ENCODE assay signal across 28 cellular contexts in genomic region chr1:18649713-18650370, GRCh38. TPM values are rescaled to one million over a fixed set of nuclear protein-coding genes. Genes with fewer than 3 reads are reported as not detected.
DNase-seq lines count a peak whose midpoint lies in the region; ATAC-seq, FAIRE-seq and TF ChIP-seq lines count a peak whose summit lies in the region.
"Had no signal": no experiment of that assay in that cellular context is flagged by ENCODE, and none has a peak within 500 bp of the region (broad histone marks: within the 10 kb centered on the region; RNA-seq: fewer than 3 reads in every experiment).

No MANE protein-coding gene starts in this region.

- H3K36me3 ChIP-seq in SK-N-MC (ENCODE audit: insufficient read depth, low read length) (peaks cover 19% of the 10 kb centered on the region; the same call in 1 of the 2 replicates), thymus (ENCODE audit: control insufficient read depth, insufficient read depth) (no peaks in the 10 kb centered on the region), HepG2 (replicated peaks in 1 of 2; ENCODE audit: control insufficient read depth in 1 of 2, insufficient read depth in 2 of 2, low read length in 2 of 2) (no peaks in the 10 kb centered on the region), BE2C (no peaks in the 10 kb centered on the region)
- H3K36me3 ChIP-seq: left ventricle myocardium inferior, pancreas, thoracic aorta had no signal

- TF ChIP-seq EP300 in HepG2 (IDR thresholded peaks at IDR 0.05; ENCODE audit: low read depth in 2 of 2, low read length in 2 of 2): no peak
- no peak for TF ChIP-seq EP300 in HepG2 (CRISPR knock-in tag; IDR thresholded peaks at IDR 0.05; ENCODE audit: borderline replicate concordance)

- no peak for FAIRE-seq in HepG2 (lab: Jason Lieb, UNC)
- FAIRE-seq: pancreas had no signal

- H3K79me2 ChIP-seq in HepG2 (ENCODE audit: insufficient read depth, low read length): no peaks in the 10 kb centered on the region

- peak overlapping the region; percentile 7; the same call in 1 of the 2 replicates for H3K27ac ChIP-seq in SK-N-MC
- H3K27ac ChIP-seq in thymus (ENCODE audit: low read depth): peak overlapping the region; percentile 9
- no peak overlapping the region for H3K27ac ChIP-seq in HepG2 (ENCODE audit: extremely low read length, insufficient read depth, low read length)
- H3K27ac ChIP-seq: left ventricle myocardium inferior, pancreas, RWPE1, thoracic aorta had no signal

- H2AFZ ChIP-seq in HepG2 (ENCODE audit: low read length): no peak overlapping the region

- TF ChIP-seq POLR2A in HepG2 (IDR thresholded peaks at IDR 0.05; ENCODE audit: insufficient read depth in 1 of 2, low read depth in 2 of 2, low read length in 2 of 2): no peak

- no peak for TF ChIP-seq RAD21 in HepG2 (CRISPR knock-in tag; IDR thresholded peaks at IDR 0.05)

- POLR2A ChIA-PET in HepG2 (lab: Yijun Ruan, JAX): no interaction called here

- TF ChIP-seq CTCF in HepG2 (CRISPR knock-in tag; IDR thresholded peaks at IDR 0.05) (no peak), BE2C (IDR thresholded peaks at IDR 0.05; ENCODE audit: low read depth, low read length) (no peak)

- H3K9me3 ChIP-seq in SK-N-MC (ENCODE audit: low read depth, low read length): no peaks in the 10 kb centered on the region
- no peaks in the 10 kb centered on the region for H3K9me3 ChIP-seq in thymus (ENCODE audit: control insufficient read depth)
- no peaks in the 10 kb centered on the region for H3K9me3 ChIP-seq in HepG2 (ENCODE audit: low read length)
- no peaks in the 10 kb centered on the region for H3K9me3 ChIP-seq in BE2C
- H3K9me3 ChIP-seq: left ventricle myocardium inferior, pancreas, thoracic aorta had no signal

- CTCF ChIA-PET in HepG2 (lab: Yijun Ruan, JAX; ENCODE audit: low intra/inter-chr PET ratio, low total read pairs): no interaction called here

- peak overlapping the region; percentile 31 for H3K4me3 ChIP-seq in SK-N-MC
- no peak overlapping the region for H3K4me3 ChIP-seq in thymus (ENCODE audit: low read length)
- no peak overlapping the region for H3K4me3 ChIP-seq in HepG2 (replicated peaks in 1 of 3; ENCODE audit: insufficient read depth in 1 of 3, low read depth in 2 of 3, low read length in 3 of 3)
- H3K4me3 ChIP-seq in BE2C (ENCODE audit: low read depth, low read length): no peak overlapping the region
- H3K4me3 ChIP-seq: left ventricle myocardium inferior, pancreas, thoracic aorta had no signal

- WGBS in thymus: 61% methylated on average over 5 of the region's 5 CpGs
- WGBS in HepG2 (ENCODE audit: low lambda C conversion rate): 13% methylated on average over 4 of the region's 5 CpGs

- in situ Hi-C loops in HepG2 (cut with HindIII; ENCODE audit: extremely low pct_ligation_motif_present, low pct_unique_long_range_greater_than_20kb): no loop called here

- H3K4me2 ChIP-seq in HepG2 (ENCODE audit: low read depth, low read length): no peak overlapping the region

- peaks cover 77% of the 10 kb centered on the region for H3K4me1 ChIP-seq in thymus (ENCODE audit: control insufficient read depth, insufficient read depth, low read length)
- peaks cover 21% of the 10 kb centered on the region for H3K4me1 ChIP-seq in HepG2 (ENCODE audit: insufficient read depth, low read length)
- no peaks in the 10 kb centered on the region for H3K4me1 ChIP-seq in BE2C

- H3K9ac ChIP-seq in SK-N-MC (ENCODE audit: insufficient read length) (no peak overlapping the region), HepG2 (ENCODE audit: insufficient read depth, low read depth, low read length) (no peak overlapping the region)

- peak; percentile 69 for DNase-seq in H4 (ENCODE audit: low spot score)
- no peak for DNase-seq in SK-N-MC (ENCODE audit: low read depth, low spot score)
- peak; percentile 14 for DNase-seq in foreskin melanocyte
- DNase-seq in HepG2 (ENCODE audit: low spot score): no peak
- no peak for DNase-seq in BE2C
- DNase-seq: activated B cell treated with CpG ODN at 0.5 μM for 24 hours; activated CD4-positive, alpha-beta memory T cell treated with anti-CD3 and anti-CD28 coated beads, Interleukin-2, amount 10 ng/mL, durations not matched to agents 7 days and 5 days; activated naive CD8-positive, alpha-beta T cell treated with anti-CD3 and anti-CD28 coated beads for 36 hours; CD8-positive, alpha-beta memory T cell; cerebellar nuclear complex; DMS153; effector CD4-positive, alpha-beta T cell; H7; left ventricle myocardium inferior; naive thymus-derived CD8-positive, alpha-beta T cell; NCI-H1048; NCI-H187; pancreas; right cardiac atrium; stimulated activated naive CD4-positive, alpha-beta T cell treated with Interleukin-2 at 50 U/mL for 16 hours; T-helper 9 cell had no signal

- H4K20me1 ChIP-seq in HepG2 (ENCODE audit: insufficient read depth, low read length): peaks cover 10% of the 10 kb centered on the region; the same call in 1 of the 2 replicates

- ATAC-seq in HepG2 (no peak), HG03342 (IDR thresholded peaks at IDR 0.05; ENCODE audit: unreplicated experiment) (no peak)
- ATAC-seq: naive thymus-derived CD8-positive, alpha-beta T cell; pancreas; right cardiac atrium had no signal

- intact Hi-C loops in HepG2 (cut with micrococcal nuclease; ENCODE audit: unreplicated experiment): no loop called here

- no peaks in the 10 kb centered on the region for H3K27me3 ChIP-seq in thymus (ENCODE audit: control insufficient read depth, insufficient read depth)
- peaks cover 9 to 86% of the 10 kb centered on the region in 2 experiments for H3K27me3 ChIP-seq in HepG2 (ENCODE audit: control insufficient read depth in 1 of 2, insufficient read depth in 2 of 2, low read length in 2 of 2)
- peaks cover 22% of the 10 kb centered on the region for H3K27me3 ChIP-seq in BE2C

- BruUV-seq in HepG2 (replicated peaks; lab: Mats Ljungman, UMichigan): no TSS peak

TF ChIP-seq in HepG2, 621 proteins besides CTCF, POLR2A, EP300 and RAD21 (continues in another document):
- TF ChIP-seq RFXANK (CRISPR knock-in tag; IDR thresholded peaks at IDR 0.05) (no peak), ZNF761 (CRISPR knock-in tag; conservative IDR thresholded peaks at IDR 0.05) (no peak), ZNF280D (CRISPR knock-in tag; IDR thresholded peaks at IDR 0.05) (no peak), BRCA1 (CRISPR knock-in tag; IDR thresholded peaks at IDR 0.05) (no peak)
- TF ChIP-seq, protein P1, sequence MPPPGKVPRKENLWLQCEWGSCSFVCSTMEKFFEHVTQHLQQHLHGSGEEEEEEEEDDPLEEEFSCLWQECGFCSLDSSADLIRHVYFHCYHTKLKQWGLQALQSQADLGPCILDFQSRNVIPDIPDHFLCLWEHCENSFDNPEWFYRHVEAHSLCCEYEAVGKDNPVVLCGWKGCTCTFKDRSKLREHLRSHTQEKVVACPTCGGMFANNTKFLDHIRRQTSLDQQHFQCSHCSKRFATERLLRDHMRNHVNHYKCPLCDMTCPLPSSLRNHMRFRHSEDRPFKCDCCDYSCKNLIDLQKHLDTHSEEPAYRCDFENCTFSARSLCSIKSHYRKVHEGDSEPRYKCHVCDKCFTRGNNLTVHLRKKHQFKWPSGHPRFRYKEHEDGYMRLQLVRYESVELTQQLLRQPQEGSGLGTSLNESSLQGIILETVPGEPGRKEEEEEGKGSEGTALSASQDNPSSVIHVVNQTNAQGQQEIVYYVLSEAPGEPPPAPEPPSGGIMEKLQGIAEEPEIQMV (CRISPR knock-in tag; IDR thresholded peaks at IDR 0.05; ENCODE audit: low read depth): no peak

RNA-seq across cellular contexts. Expression of gene PAX7, which starts 19.2 kb away (rescaled TPM):
- 2.1 and 2.3 TPM in 2 replicates for total RNA-seq in H4 (2014; rRNA removed; shearing (Covaris generic))
- polyA plus RNA-seq in thymus (0.11 TPM), HepG2 (2011; rRNA removed) (not detected in 2 replicates)
- total RNA-seq in HepG2 (2016; rRNA removed; fragmentation: Illumina TruSeq; extraction: Trizol): not detected in 2 replicates
- not detected in 2 replicates for total RNA-seq in HepG2 (2016; cell fraction: cytosol; rRNA removed; fragmentation: Illumina TruSeq; extraction: Trizol; ENCODE audit: low read depth)
- total RNA-seq in HepG2 (2016; cell fraction: insoluble cytoplasmic fraction; rRNA removed; fragmentation: Illumina TruSeq; extraction: Trizol): not detected in 2 replicates
- not detected in 2 replicates for total RNA-seq in HepG2 (2016; cell fraction: membrane; rRNA removed; fragmentation: Illumina TruSeq; extraction: Trizol)
- total RNA-seq in HepG2 (2016; cell fraction: nucleus; rRNA removed; fragmentation: Illumina TruSeq; extraction: Trizol): not detected in 2 replicates
- polyA plus RNA-seq in HepG2 (2011; cell fraction: cytosol; rRNA removed): not detected in 2 replicates
- polyA plus RNA-seq in HepG2 (2011; cell fraction: nucleus; rRNA removed): not detected in 2 replicates
- polyA plus RNA-seq in HepG2 (2012): not detected in 2 replicates
- polyA plus RNA-seq in HepG2 (2016; cell fraction: cytosol; fragmentation: Illumina TruSeq; extraction: Trizol; ENCODE audit: low read depth): not detected in 2 replicates
- polyA plus RNA-seq in HepG2 (2016; cell fraction: insoluble cytoplasmic fraction; fragmentation: Illumina TruSeq; extraction: Trizol; ENCODE audit: low read depth): not detected in 2 replicates
- polyA plus RNA-seq in HepG2 (2016; cell fraction: membrane; fragmentation: Illumina TruSeq; extraction: Trizol; ENCODE audit: low read depth): not detected in 2 replicates
- polyA plus RNA-seq in HepG2 (2016; cell fraction: nucleus; fragmentation: Illumina TruSeq; extraction: Trizol; ENCODE audit: insufficient read depth, low read depth): not detected in 2 replicates
- polyA minus RNA-seq in HepG2 (2011; rRNA and poly(A)+ RNA removed; ENCODE audit: low replicate concordance): not detected in 2 replicates
- polyA minus RNA-seq in HepG2 (2011; cell fraction: cytosol; rRNA and poly(A)+ RNA removed): not detected in 2 replicates
- polyA minus RNA-seq in HepG2 (2011; cell fraction: nucleus; rRNA and poly(A)+ RNA removed): not detected in 2 replicates
- not detected for polyA plus RNA-seq in BE2C (2012; ENCODE audit: insufficient read depth, insufficient read length, low read depth)
- total RNA-seq: activated B cell treated with CpG ODN at 0.5 μM for 24 hours; activated CD4-positive, alpha-beta memory T cell treated with anti-CD3 and anti-CD28 coated beads, Interleukin-2, amount 10 ng/mL, durations not matched to agents 7 days and 5 days; activated naive CD8-positive, alpha-beta T cell treated with anti-CD3 and anti-CD28 coated beads for 36 hours; CD8-positive, alpha-beta memory T cell; epithelial cell of proximal tubule; fibroblast of villous mesenchyme; left ventricle myocardium inferior; LHCN-M2; naive thymus-derived CD8-positive, alpha-beta T cell; pancreas; right cardiac atrium; thoracic aorta had no signal
- polyA plus RNA-seq: CD8-positive, alpha-beta memory T cell; naive thymus-derived CD8-positive, alpha-beta T cell; pancreas; right cardiac atrium had no signal

Comparison
In these comparisons a context has a peak if more than half of its experiments do, and no peak if none do; other contexts are left out.
1. DNase-seq: peak in H4 (single experiment) and foreskin melanocyte (single experiment); none in SK-N-MC (single experiment), HepG2 (single experiment) and BE2C (single experiment).